Comparison of ENCODE assay signal across 15 cellular contexts in genomic region chr9:107584186-107584585, GRCh38.
"Had no signal": no experiment of that assay in that cellular context is flagged by ENCODE, and none has a peak within 500 bp of the region (broad histone marks: within the 10 kb centered on the region; RNA-seq: fewer than 3 reads in every experiment).

No MANE protein-coding gene starts in this region.

- H3K36me3 ChIP-seq: suprapubic skin had no signal

- H3K4me3 ChIP-seq: body of pancreas, mucosa of descending colon, suprapubic skin had no signal

- H3K9me3 ChIP-seq: body of pancreas, mucosa of descending colon, suprapubic skin had no signal

- H3K4me1 Mint-ChIP-seq: central memory CD8-positive, alpha-beta T cell had no signal

- H3K27ac ChIP-seq: body of pancreas, suprapubic skin had no signal

- H3K36me3 Mint-ChIP-seq: natural killer cell treated with Interleukin-12 subunit alpha and Interleukin-12 subunit beta and Interleukin-15 and Interleukin-18, amount 100 ng/mL, for 72 hours; type B pancreatic cell had no signal

- H3K27ac Mint-ChIP-seq: effector memory CD8-positive, alpha-beta T cell; natural killer cell treated with Interleukin-12 subunit alpha and Interleukin-12 subunit beta and Interleukin-15 and Interleukin-18, amount 100 ng/mL, for 72 hours; type B pancreatic cell had no signal

- DNase-seq: activated CD4-positive, alpha-beta T cell treated with anti-CD3 and anti-CD28 coated beads for 1 hour; activated CD4-positive, alpha-beta T cell treated with anti-CD3 and anti-CD28 coated beads, Interleukin-2, amount 50 U/mL, for 48 hours; activated T-cell treated with anti-CD3 and anti-CD28 coated beads, Interleukin-2, amount 50 U/mL, for 48 hours; body of pancreas; effector memory CD8-positive, alpha-beta T cell; left colon; mucosa of descending colon; stimulated activated CD4-positive, alpha-beta T cell treated with anti-CD3 and anti-CD28 coated beads, Interleukin-4, amount 100 ng/mL, for 1 hour; stimulated activated CD8-positive, alpha-beta memory T cell treated with anti-CD3 and anti-CD28 coated beads, Interleukin-4, amount 100 ng/mL, for 48 hours; stimulated activated naive CD8-positive, alpha-beta T cell treated with anti-CD3 and anti-CD28 coated beads, Interleukin-15, Interleukin-2, amounts not matched to agents 100 U/mL and 50 U/mL, for 24 hours; T-helper 9 cell had no signal

- H3K9me3 Mint-ChIP-seq: central memory CD8-positive, alpha-beta T cell; effector memory CD8-positive, alpha-beta T cell; natural killer cell treated with Interleukin-12 subunit alpha and Interleukin-12 subunit beta and Interleukin-15 and Interleukin-18, amount 100 ng/mL, for 72 hours; type B pancreatic cell had no signal

- ATAC-seq: body of pancreas; effector memory CD8-positive, alpha-beta T cell; left colon; mucosa of descending colon; natural killer cell treated with Interleukin-12 subunit alpha and Interleukin-12 subunit beta and Interleukin-15 and Interleukin-18, amount 100 ng/mL, for 72 hours; stimulated activated naive CD8-positive, alpha-beta T cell treated with anti-CD3 and anti-CD28 coated beads, Interleukin-15, Interleukin-2, amounts not matched to agents 100 U/mL and 50 U/mL, for 24 hours had no signal

- H3K27me3 Mint-ChIP-seq: central memory CD8-positive, alpha-beta T cell had no signal

- H3K4me3 Mint-ChIP-seq: central memory CD8-positive, alpha-beta T cell; effector memory CD8-positive, alpha-beta T cell; natural killer cell treated with Interleukin-12 subunit alpha and Interleukin-12 subunit beta and Interleukin-15 and Interleukin-18, amount 100 ng/mL, for 72 hours; type B pancreatic cell had no signal

- H3K27me3 ChIP-seq: body of pancreas, suprapubic skin had no signal
